4 cellular contexts compared by ENCODE assay signal in the genomic region with DNA sequence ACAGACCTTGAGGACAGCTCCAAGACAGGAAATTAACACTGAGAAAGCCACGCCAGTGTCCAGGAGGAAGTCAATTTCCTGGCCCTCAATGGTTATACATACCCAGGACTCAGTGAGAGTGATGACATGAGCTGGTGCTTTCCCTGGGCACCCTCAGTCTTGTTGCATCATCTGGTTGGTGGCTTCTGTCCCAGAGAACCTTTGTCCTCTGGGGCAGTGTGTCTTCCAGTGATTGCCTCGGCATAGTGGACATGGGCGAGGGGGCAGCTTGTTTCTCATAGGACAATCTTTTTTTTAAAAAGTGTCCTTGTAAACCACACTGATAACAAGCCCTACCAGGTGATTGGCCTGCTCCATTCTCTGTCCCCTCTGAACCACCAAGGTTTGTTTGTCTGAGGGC. TPM values are rescaled to one million over a fixed set of nuclear protein-coding genes. Genes with fewer than 3 reads are reported as not detected.
"Had no signal": no experiment of that assay in that cellular context is flagged by ENCODE, and none has a peak within 500 bp of the region (broad histone marks: within the 10 kb centered on the region; RNA-seq: fewer than 3 reads in every experiment).

No MANE protein-coding gene starts in this region.

RNA-seq across cellular contexts. Expression of gene RGS9BP, which starts 21.1 kb away (rescaled TPM):
- total RNA-seq: ascending aorta; T-helper 1 cell treated with Interleukin-12 subunit alpha and Interleukin-12 subunit beta and Interleukin-4 antibody, amounts not matched to agents 30 ng/mL and 1 ng/mL, for 36 hours had no signal

RNA-seq across cellular contexts. Expression of gene TDRD12, which starts 22.8 kb away (rescaled TPM):
- total RNA-seq: activated CD8-positive, alpha-beta memory T cell treated with anti-CD3 and anti-CD28 coated beads for 36 hours; PC-3 had no signal
